8 cellular contexts compared by ENCODE assay signal in the genomic region with DNA sequence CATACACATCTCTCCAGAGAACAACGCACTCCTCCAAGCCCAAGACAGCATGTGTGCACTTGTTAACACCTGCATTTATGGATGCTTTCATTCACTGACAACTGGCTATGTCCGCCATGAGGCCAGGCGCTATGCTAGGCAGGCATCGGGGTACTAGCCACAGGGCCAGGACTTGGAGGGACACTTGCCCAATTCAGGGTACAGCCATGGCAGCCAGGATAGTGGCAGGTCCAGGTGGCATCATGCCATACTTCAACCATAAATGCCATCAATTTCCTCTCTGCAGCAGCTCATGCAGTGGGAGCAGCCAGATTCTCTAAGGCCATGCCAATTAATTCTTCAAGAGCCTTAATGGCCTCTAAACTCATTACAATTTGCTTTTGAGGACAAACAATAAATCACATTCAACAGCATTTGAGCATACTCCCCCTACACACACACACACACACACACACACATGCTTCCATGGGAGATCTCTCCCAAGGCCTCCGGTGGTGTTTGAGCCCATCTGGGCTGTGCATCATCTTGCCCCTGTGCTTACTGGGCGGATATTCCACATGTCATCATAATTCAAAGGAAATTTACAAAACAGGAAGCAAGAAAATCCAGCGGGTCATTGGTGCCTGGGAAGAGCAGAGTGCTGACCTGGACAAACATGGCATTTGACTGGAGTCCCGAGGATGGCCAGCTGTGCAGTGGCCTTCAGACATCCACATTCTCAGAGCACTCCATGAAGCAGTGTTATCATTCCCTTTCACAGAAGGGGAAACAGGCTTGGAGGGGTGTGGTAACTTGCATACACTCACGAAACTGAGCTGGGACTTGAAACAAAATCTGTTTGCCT.
DNase-seq lines count a peak whose midpoint lies in the region; ATAC-seq and TF ChIP-seq lines count a peak whose summit lies in the region.

No MANE protein-coding gene starts in this region.

- H3K27ac ChIP-seq in CD8-positive, alpha-beta T cell (ENCODE audit: low read depth, low read length): no peak overlapping the region
- peak overlapping the region; percentile 41 for H3K27ac ChIP-seq in cingulate gyrus (ENCODE audit: low read depth, low read length)

- no peaks in the 10 kb centered on the region for H3F3A ChIP-seq in Loucy (ENCODE audit: low read depth)

- H3K27me3 ChIP-seq in CD8-positive, alpha-beta T cell (ENCODE audit: insufficient read depth, low read length): no peaks in the 10 kb centered on the region
- no peaks in the 10 kb centered on the region for H3K27me3 ChIP-seq in Loucy (ENCODE audit: insufficient read depth, low read length, poor library complexity, severe bottlenecking)

- H3K9ac ChIP-seq in Loucy (ENCODE audit: low read depth, low read length, poor library complexity, severe bottlenecking): no peak overlapping the region

- no peak overlapping the region for H3K27ac Mint-ChIP-seq in CD8-positive, alpha-beta T cell
- H3K27ac Mint-ChIP-seq in neural crest cell (ENCODE audit: unreplicated experiment): no peak overlapping the region

- H3K4me3 ChIP-seq in CD8-positive, alpha-beta T cell (ENCODE audit: low read depth, low read length): no peak overlapping the region
- H3K4me3 ChIP-seq in Loucy (ENCODE audit: low read length, poor library complexity, severe bottlenecking): no peak overlapping the region

- H4K20me1 ChIP-seq in Loucy (ENCODE audit: insufficient read depth, low read length, poor library complexity, severe bottlenecking): peaks cover 25% of the 10 kb centered on the region

- H3K4me2 ChIP-seq in Loucy (ENCODE audit: low read depth, low read length, poor library complexity, severe bottlenecking): peak overlapping the region; percentile 20

- DNase-seq in CD8-positive, alpha-beta T cell: no peak
- DNase-seq in neural crest cell (ENCODE audit: low read depth, low spot score) (no peak), dedifferentiated amniotic fluid mesenchymal stem cell (ENCODE audit: extremely low spot score) (no peak), H4 (ENCODE audit: low spot score) (no peak)
- no peak for DNase-seq in stimulated activated CD4-positive, alpha-beta T cell treated with anti-CD3 and anti-CD28 coated beads, Interleukin-12 subunit alpha, Interleukin-12 subunit beta, amount 100 ng/mL, for 4 hours
- DNase-seq in stimulated activated naive CD4-positive, alpha-beta T cell (lab: John Stamatoyannopoulos, UW): no peak

- peaks cover 84% of the 10 kb centered on the region for H3K4me1 ChIP-seq in CD8-positive, alpha-beta T cell (ENCODE audit: insufficient read depth, low read length)
- peaks cover 87% of the 10 kb centered on the region for H3K4me1 ChIP-seq in Loucy (ENCODE audit: insufficient read depth, low read length, poor library complexity, severe bottlenecking)

- CTCF ChIA-PET in CD8-positive, alpha-beta T cell (lab: Charles Lee): interaction anchor here (0.5 to 2.2 kb wide), 5 partner anchors 22 to 123 kb away, joined by 3 to 8 read pairs (median 5); a partner anchor contains a TSS

- no peaks in the 10 kb centered on the region for H3K9me3 Mint-ChIP-seq in CD8-positive, alpha-beta T cell
- H3K9me3 Mint-ChIP-seq in neural crest cell: no peaks in the 10 kb centered on the region

- no peaks in the 10 kb centered on the region for H3K27me3 Mint-ChIP-seq in CD8-positive, alpha-beta T cell (ENCODE audit: low read depth)
- peaks cover 4% of the 10 kb centered on the region for H3K27me3 Mint-ChIP-seq in neural crest cell (ENCODE audit: low read depth)

- no peak overlapping the region for H2AFZ ChIP-seq in Loucy (ENCODE audit: low read length)

- peaks cover 32% of the 10 kb centered on the region for H3K36me3 Mint-ChIP-seq in CD8-positive, alpha-beta T cell
- H3K36me3 Mint-ChIP-seq in neural crest cell (ENCODE audit: low read depth): no peaks in the 10 kb centered on the region

- TF ChIP-seq CTCF in CD8-positive, alpha-beta T cell (IDR thresholded peaks at IDR 0.05): no peak
- TF ChIP-seq CTCF in Loucy (conservative IDR thresholded peaks at IDR 0.05; ENCODE audit: low read length): no peak
- TF ChIP-seq CTCF in neural crest cell (conservative IDR thresholded peaks at IDR 0.05): no peak

- no peak for ATAC-seq in CD8-positive, alpha-beta T cell

- peak overlapping the region; percentile 47 for H3K4me3 Mint-ChIP-seq in CD8-positive, alpha-beta T cell
- peak overlapping the region; percentile 18 for H3K4me3 Mint-ChIP-seq in neural crest cell

- no peaks in the 10 kb centered on the region for H3K9me3 ChIP-seq in CD8-positive, alpha-beta T cell (ENCODE audit: low read length)
- no peaks in the 10 kb centered on the region for H3K9me3 ChIP-seq in Loucy (ENCODE audit: insufficient read depth, low read depth, low read length)

- intact Hi-C loops in CD8-positive, alpha-beta T cell (cut with DNase I, micrococcal nuclease): loop anchor here in 1 of 2 experiments (10.0 kb wide), 1 partner anchor 119 kb away; a partner anchor contains a TSS

- H3K79me2 ChIP-seq in Loucy (ENCODE audit: insufficient read depth, low read length): peaks cover 94% of the 10 kb centered on the region

- POLR2A ChIA-PET in CD8-positive, alpha-beta T cell (lab: Charles Lee): interaction anchor here (0.8 kb wide), 1 partner anchor 30 kb away, joined by 3 read pairs; no protein-coding TSS in a partner anchor

- peaks cover 88% of the 10 kb centered on the region for H3K4me1 Mint-ChIP-seq in CD8-positive, alpha-beta T cell (ENCODE audit: low read depth)
- H3K4me1 Mint-ChIP-seq in neural crest cell: peaks cover 60% of the 10 kb centered on the region

- no peaks in the 10 kb centered on the region for H3K9me2 ChIP-seq in Loucy (replicated peaks; ENCODE audit: low read depth, low read length)

- no peaks in the 10 kb centered on the region for H3K36me3 ChIP-seq in CD8-positive, alpha-beta T cell (ENCODE audit: insufficient read depth, low read length)
- H3K36me3 ChIP-seq in Loucy (ENCODE audit: insufficient read depth, low read length): no peaks in the 10 kb centered on the region
